1 cellular context compared by ENCODE assay signal in the genomic region with DNA sequence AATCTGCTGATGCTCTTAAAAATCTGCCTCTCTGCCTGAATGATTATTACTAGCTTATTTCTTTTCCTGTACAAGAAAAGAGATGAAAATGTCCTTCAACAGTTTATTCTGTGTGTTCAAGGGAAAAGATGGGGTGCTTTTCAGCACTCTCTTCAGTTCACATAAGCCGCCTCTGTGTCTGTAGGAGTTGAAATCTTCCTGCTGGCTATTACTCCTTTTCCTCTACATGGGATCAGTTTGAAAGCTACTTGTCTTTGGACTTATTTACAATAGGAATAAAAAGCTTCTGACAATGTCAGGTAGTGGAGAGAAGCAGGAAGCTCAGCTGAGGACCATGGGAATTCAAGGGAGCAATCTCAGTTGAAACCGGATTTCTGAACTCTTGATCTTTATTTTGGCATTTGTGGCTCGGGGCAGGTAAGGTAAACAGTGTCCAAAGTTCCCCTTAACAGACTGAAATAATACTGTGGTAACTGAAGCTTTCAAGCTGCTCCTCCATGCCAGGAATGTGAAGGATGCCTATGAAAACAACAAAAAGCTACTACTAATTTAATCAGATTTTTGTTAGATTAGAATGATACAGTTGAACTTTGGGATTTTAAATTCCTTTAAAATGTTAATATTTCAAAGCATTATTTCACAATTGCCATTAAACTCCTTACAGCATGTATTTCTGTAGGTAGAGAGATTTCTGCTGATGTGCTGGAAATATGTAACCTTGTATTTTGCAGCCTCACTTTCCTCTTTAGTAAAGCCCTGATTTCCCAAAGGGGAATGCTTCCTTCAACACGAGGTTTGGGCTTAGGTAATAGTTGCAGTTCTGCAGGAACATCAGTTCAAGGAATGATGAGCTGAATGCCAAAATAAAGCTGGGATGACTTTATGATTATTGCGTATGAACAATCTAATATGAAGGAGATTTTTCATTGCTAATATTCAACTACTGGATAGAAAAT.
TF ChIP-seq lines count a peak whose summit lies in the region.

No MANE protein-coding gene starts in this region.

TF ChIP-seq in HepG2, 621 proteins besides CTCF, POLR2A, EP300 and RAD21 (continued from another document and continues in another):
- no peak for TF ChIP-seq SOX13 (IDR thresholded peaks at IDR 0.05)
- TF ChIP-seq SOX13 (CRISPR knock-in tag; conservative IDR thresholded peaks at IDR 0.05 in 1 of 2, IDR thresholded peaks at IDR 0.05 in 1 of 2): peak in 1 of 2 experiments; percentile 73; a peak in 2 of 4 replicates
- TF ChIP-seq, protein P1, sequence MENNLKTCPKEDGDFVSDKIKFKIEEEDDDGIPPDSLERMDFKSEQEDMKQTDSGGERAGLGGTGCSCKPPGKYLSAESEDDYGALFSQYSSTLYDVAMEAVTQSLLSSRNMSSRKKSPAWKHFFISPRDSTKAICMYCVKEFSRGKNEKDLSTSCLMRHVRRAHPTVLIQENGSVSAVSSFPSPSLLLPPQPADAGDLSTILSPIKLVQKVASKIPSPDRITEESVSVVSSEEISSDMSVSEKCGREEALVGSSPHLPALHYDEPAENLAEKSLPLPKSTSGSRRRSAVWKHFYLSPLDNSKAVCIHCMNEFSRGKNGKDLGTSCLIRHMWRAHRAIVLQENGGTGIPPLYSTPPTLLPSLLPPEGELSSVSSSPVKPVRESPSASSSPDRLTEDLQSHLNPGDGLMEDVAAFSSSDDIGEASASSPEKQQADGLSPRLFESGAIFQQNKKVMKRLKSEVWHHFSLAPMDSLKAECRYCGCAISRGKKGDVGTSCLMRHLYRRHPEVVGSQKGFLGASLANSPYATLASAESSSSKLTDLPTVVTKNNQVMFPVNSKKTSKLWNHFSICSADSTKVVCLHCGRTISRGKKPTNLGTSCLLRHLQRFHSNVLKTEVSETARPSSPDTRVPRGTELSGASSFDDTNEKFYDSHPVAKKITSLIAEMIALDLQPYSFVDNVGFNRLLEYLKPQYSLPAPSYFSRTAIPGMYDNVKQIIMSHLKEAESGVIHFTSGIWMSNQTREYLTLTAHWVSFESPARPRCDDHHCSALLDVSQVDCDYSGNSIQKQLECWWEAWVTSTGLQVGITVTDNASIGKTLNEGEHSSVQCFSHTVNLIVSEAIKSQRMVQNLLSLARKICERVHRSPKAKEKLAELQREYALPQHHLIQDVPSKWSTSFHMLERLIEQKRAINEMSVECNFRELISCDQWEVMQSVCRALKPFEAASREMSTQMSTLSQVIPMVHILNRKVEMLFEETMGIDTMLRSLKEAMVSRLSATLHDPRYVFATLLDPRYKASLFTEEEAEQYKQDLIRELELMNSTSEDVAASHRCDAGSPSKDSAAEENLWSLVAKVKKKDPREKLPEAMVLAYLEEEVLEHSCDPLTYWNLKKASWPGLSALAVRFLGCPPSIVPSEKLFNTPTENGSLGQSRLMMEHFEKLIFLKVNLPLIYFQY (CRISPR knock-in tag; IDR thresholded peaks at IDR 0.05; ENCODE audit: borderline replicate concordance): no peak; the same call in 1 of the 2 replicates
- no peak for TF ChIP-seq LBX2 (CRISPR knock-in tag; IDR thresholded peaks at IDR 0.05; ENCODE audit: borderline replicate concordance)
- no peak for TF ChIP-seq ETV6 (CRISPR knock-in tag; conservative IDR thresholded peaks at IDR 0.05)
- no peak for TF ChIP-seq ZNF709 (CRISPR knock-in tag; IDR thresholded peaks at IDR 0.05)
- TF ChIP-seq, protein P2, sequence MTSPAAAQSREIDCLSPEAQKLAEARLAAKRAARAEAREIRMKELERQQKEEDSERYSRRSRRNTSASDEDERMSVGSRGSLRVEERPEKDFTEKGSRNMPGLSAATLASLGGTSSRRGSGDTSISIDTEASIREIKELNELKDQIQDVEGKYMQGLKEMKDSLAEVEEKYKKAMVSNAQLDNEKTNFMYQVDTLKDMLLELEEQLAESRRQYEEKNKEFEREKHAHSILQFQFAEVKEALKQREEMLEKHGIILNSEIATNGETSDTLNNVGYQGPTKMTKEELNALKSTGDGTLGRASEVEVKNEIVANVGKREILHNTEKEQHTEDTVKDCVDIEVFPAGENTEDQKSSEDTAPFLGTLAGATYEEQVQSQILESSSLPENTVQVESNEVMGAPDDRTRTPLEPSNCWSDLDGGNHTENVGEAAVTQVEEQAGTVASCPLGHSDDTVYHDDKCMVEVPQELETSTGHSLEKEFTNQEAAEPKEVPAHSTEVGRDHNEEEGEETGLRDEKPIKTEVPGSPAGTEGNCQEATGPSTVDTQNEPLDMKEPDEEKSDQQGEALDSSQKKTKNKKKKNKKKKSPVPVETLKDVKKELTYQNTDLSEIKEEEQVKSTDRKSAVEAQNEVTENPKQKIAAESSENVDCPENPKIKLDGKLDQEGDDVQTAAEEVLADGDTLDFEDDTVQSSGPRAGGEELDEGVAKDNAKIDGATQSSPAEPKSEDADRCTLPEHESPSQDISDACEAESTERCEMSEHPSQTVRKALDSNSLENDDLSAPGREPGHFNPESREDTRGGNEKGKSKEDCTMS (CRISPR knock-in tag; conservative IDR thresholded peaks at IDR 0.05): no peak
- no peak for TF ChIP-seq ADNP (CRISPR knock-in tag; IDR thresholded peaks at IDR 0.05)
- no peak for TF ChIP-seq ZNF558 (CRISPR knock-in tag; IDR thresholded peaks at IDR 0.05; ENCODE audit: borderline replicate concordance)
- no peak for TF ChIP-seq ZNF777 (CRISPR knock-in tag; IDR thresholded peaks at IDR 0.05)
- TF ChIP-seq PATZ1 (CRISPR knock-in tag; IDR thresholded peaks at IDR 0.05): peak; percentile 32; the same call in 1 of the 2 replicates
- TF ChIP-seq EHMT2 (IDR thresholded peaks at IDR 0.05; ENCODE audit: borderline replicate concordance, low read depth, low read length): no peak; the same call in 1 of the 2 replicates
- TF ChIP-seq KDM6A (CRISPR knock-in tag; IDR thresholded peaks at IDR 0.05; ENCODE audit: low read depth): peak; percentile 73; the same call in 1 of the 2 replicates
- TF ChIP-seq ZNF180 (CRISPR knock-in tag; IDR thresholded peaks at IDR 0.05; ENCODE audit: borderline replicate concordance, low read depth): no peak
- no peak for TF ChIP-seq DNMT3B (CRISPR knock-in tag; conservative IDR thresholded peaks at IDR 0.05)
- 0 out of 2 replicates have a peak, but pooled peaks have one; percentile 38 for TF ChIP-seq ZNF792 (CRISPR knock-in tag; IDR thresholded peaks at IDR 0.05)
- peak; percentile 94 for TF ChIP-seq ZSCAN29 (CRISPR knock-in tag; conservative IDR thresholded peaks at IDR 0.05)
- TF ChIP-seq RORA (CRISPR knock-in tag; IDR thresholded peaks at IDR 0.05): no peak
- TF ChIP-seq GFI1 (CRISPR knock-in tag; IDR thresholded peaks at IDR 0.05; ENCODE audit: borderline replicate concordance): peak; percentile 96
- TF ChIP-seq ZNF749 (CRISPR knock-in tag; IDR thresholded peaks at IDR 0.05; ENCODE audit: borderline replicate concordance): no peak
- no peak for TF ChIP-seq ZSCAN20 (CRISPR knock-in tag; IDR thresholded peaks at IDR 0.05; ENCODE audit: borderline replicate concordance)
- TF ChIP-seq SNRNP70 (IDR thresholded peaks at IDR 0.05; ENCODE audit: low read depth, low read length): no peak
- TF ChIP-seq ZNF44 (CRISPR knock-in tag; IDR thresholded peaks at IDR 0.05): no peak
- TF ChIP-seq PHF5A (CRISPR knock-in tag; IDR thresholded peaks at IDR 0.05; ENCODE audit: low read depth, unreplicated experiment): peak; percentile 47
- no peak for TF ChIP-seq ZNF605 (CRISPR knock-in tag; IDR thresholded peaks at IDR 0.05)
- TF ChIP-seq ZNF850 (CRISPR knock-in tag; conservative IDR thresholded peaks at IDR 0.05): no peak
- TF ChIP-seq SIN3B (IDR thresholded peaks at IDR 0.05; ENCODE audit: low read length): no peak
- no peak for TF ChIP-seq ZNF33A (CRISPR knock-in tag; IDR thresholded peaks at IDR 0.05; ENCODE audit: borderline replicate concordance)
- no peak for TF ChIP-seq KDM4B (CRISPR knock-in tag; IDR thresholded peaks at IDR 0.05)
- TF ChIP-seq ZNF549 (CRISPR knock-in tag; IDR thresholded peaks at IDR 0.05): no peak
- TF ChIP-seq ONECUT2 (CRISPR knock-in tag; IDR thresholded peaks at IDR 0.05): no peak
- no peak for TF ChIP-seq ZNF12 (CRISPR knock-in tag; IDR thresholded peaks at IDR 0.05)
- no peak for TF ChIP-seq TSC22D2 (CRISPR knock-in tag; IDR thresholded peaks at IDR 0.05; ENCODE audit: borderline replicate concordance)
- no peak for TF ChIP-seq ZNF510 (CRISPR knock-in tag; IDR thresholded peaks at IDR 0.05; ENCODE audit: low read depth)
- TF ChIP-seq HDAC2 (CRISPR knock-in tag; IDR thresholded peaks at IDR 0.05): peak; percentile 79
- peak; percentile 59; the same call in 1 of the 2 replicates for TF ChIP-seq ZNF136 (CRISPR knock-in tag; IDR thresholded peaks at IDR 0.05; ENCODE audit: low read depth)
- TF ChIP-seq ZBTB8A (CRISPR knock-in tag; IDR thresholded peaks at IDR 0.05; ENCODE audit: borderline replicate concordance, low read depth): no peak
- no peak for TF ChIP-seq CSRNP1 (CRISPR knock-in tag; IDR thresholded peaks at IDR 0.05)
- TF ChIP-seq XBP1 (CRISPR knock-in tag; IDR thresholded peaks at IDR 0.05): no peak
- TF ChIP-seq, protein P3, sequence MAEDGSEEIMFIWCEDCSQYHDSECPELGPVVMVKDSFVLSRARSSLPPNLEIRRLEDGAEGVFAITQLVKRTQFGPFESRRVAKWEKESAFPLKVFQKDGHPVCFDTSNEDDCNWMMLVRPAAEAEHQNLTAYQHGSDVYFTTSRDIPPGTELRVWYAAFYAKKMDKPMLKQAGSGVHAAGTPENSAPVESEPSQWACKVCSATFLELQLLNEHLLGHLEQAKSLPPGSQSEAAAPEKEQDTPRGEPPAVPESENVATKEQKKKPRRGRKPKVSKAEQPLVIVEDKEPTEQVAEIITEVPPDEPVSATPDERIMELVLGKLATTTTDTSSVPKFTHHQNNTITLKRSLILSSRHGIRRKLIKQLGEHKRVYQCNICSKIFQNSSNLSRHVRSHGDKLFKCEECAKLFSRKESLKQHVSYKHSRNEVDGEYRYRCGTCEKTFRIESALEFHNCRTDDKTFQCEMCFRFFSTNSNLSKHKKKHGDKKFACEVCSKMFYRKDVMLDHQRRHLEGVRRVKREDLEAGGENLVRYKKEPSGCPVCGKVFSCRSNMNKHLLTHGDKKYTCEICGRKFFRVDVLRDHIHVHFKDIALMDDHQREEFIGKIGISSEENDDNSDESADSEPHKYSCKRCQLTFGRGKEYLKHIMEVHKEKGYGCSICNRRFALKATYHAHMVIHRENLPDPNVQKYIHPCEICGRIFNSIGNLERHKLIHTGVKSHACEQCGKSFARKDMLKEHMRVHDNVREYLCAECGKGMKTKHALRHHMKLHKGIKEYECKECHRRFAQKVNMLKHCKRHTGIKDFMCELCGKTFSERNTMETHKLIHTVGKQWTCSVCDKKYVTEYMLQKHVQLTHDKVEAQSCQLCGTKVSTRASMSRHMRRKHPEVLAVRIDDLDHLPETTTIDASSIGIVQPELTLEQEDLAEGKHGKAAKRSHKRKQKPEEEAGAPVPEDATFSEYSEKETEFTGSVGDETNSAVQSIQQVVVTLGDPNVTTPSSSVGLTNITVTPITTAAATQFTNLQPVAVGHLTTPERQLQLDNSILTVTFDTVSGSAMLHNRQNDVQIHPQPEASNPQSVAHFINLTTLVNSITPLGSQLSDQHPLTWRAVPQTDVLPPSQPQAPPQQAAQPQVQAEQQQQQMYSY (CRISPR knock-in tag; IDR thresholded peaks at IDR 0.05): peak; percentile 64
- TF ChIP-seq FIP1L1 (IDR thresholded peaks at IDR 0.05; ENCODE audit: borderline replicate concordance, insufficient read depth, low read depth, low read length): no peak
- TF ChIP-seq KLF16 (CRISPR knock-in tag; IDR thresholded peaks at IDR 0.05): peak in 1 of 2 experiments; percentile 51; a peak in 2 of 4 replicates
- TF ChIP-seq ZNF776 (CRISPR knock-in tag; IDR thresholded peaks at IDR 0.05): no peak
- 0 out of 2 replicates have a peak, but pooled peaks have one; percentile 16 for TF ChIP-seq CEBPG (CRISPR knock-in tag; IDR thresholded peaks at IDR 0.05)
- no peak for TF ChIP-seq ZNF326 (CRISPR knock-in tag; IDR thresholded peaks at IDR 0.05; ENCODE audit: borderline replicate concordance)
- no peak for TF ChIP-seq AGO2 (optimal IDR thresholded peaks at IDR 0.05; ENCODE audit: low read depth, low read length)
- no peak for TF ChIP-seq ESRRA (CRISPR knock-in tag; IDR thresholded peaks at IDR 0.05; ENCODE audit: low read depth)
- no peak for TF ChIP-seq CENPT (CRISPR knock-in tag; IDR thresholded peaks at IDR 0.05; ENCODE audit: low read depth)
- no peak; the same call in 1 of the 2 replicates for TF ChIP-seq TBX2 (CRISPR knock-in tag; IDR thresholded peaks at IDR 0.05; ENCODE audit: borderline replicate concordance)
- TF ChIP-seq, protein P4, sequence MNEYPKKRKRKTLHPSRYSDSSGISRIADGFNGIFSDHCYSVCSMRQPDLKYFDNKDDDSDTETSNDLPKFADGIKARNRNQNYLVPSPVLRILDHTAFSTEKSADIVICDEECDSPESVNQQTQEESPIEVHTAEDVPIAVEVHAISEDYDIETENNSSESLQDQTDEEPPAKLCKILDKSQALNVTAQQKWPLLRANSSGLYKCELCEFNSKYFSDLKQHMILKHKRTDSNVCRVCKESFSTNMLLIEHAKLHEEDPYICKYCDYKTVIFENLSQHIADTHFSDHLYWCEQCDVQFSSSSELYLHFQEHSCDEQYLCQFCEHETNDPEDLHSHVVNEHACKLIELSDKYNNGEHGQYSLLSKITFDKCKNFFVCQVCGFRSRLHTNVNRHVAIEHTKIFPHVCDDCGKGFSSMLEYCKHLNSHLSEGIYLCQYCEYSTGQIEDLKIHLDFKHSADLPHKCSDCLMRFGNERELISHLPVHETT (CRISPR knock-in tag; conservative IDR thresholded peaks at IDR 0.05): no peak
